8 cellular contexts compared by ENCODE assay signal in genomic region chr1:24415334-24415909, GRCh38. TPM values are rescaled to one million over a fixed set of nuclear protein-coding genes. Genes with fewer than 3 reads are reported as not detected.
DNase-seq lines count a peak whose midpoint lies in the region; ATAC-seq and TF ChIP-seq lines count a peak whose summit lies in the region.

NIPAL3 (plus strand) TSS chr1:24415802; CDS start chr1:24419548, 3,746 bp downstream.

- no peaks in the 10 kb centered on the region for H3K27me3 Mint-ChIP-seq in activated T-cell treated with anti-CD3 and anti-CD28 coated beads, Interleukin-2, amount 50 U/mL, for 4 hours (ENCODE audit: low read depth)

- intact Hi-C loops in Panc1 (cut with micrococcal nuclease; ENCODE audit: unreplicated experiment), result loop anchor here (10.0 kb wide), 1 partner anchor 219 kb away; no protein-coding TSS in a partner anchor

- H3K27ac ChIP-seq in Panc1 (ENCODE audit: low read length) (peak within 1 kb of the TSS; percentile 80), muscle layer of duodenum (ENCODE audit: low read length) (peak within 1 kb of the TSS; percentile 70)

- H3K27me3 ChIP-seq in Panc1 (ENCODE audit: control insufficient read depth, insufficient read depth, low read length) (no peaks in the 10 kb centered on the region), muscle layer of duodenum (ENCODE audit: low read depth, low read length) (no peaks in the 10 kb centered on the region)

- H3K9me3 ChIP-seq in Panc1 (ENCODE audit: control insufficient read depth, insufficient read depth, low read depth, low read length) (no peaks in the 10 kb centered on the region), muscle layer of duodenum (ENCODE audit: control insufficient read depth in 1 of 2, low read length in 2 of 2) (no peaks in the 10 kb centered on the region)

- H3K9me3 Mint-ChIP-seq in activated T-cell treated with anti-CD3 and anti-CD28 coated beads, Interleukin-2, amount 50 U/mL, for 4 hours, result no peaks in the 10 kb centered on the region

- peaks cover 71% of the 10 kb centered on the region for H3K4me1 Mint-ChIP-seq in activated T-cell treated with anti-CD3 and anti-CD28 coated beads, Interleukin-2, amount 50 U/mL, for 4 hours (ENCODE audit: low read depth)

- in situ Hi-C loops in Panc1 (cut with HindIII; ENCODE audit: low pct_unique_long_range_greater_than_20kb, low sequenced_read_pairs), result no loop called here

- TF ChIP-seq CTCF in Panc1 (IDR thresholded peaks at IDR 0.05), result peak; percentile 97

- no TSS peak for BruUV-seq in Panc1 (replicated peaks; lab: Mats Ljungman, UMichigan)

- POLR2A ChIA-PET in Panc1 (lab: Charles Lee), result no interaction called here

- no peaks in the 10 kb centered on the region; the same call in 1 of the 2 replicates for H3K36me3 ChIP-seq in Panc1 (ENCODE audit: control insufficient read depth, insufficient read depth, low read length)
- peaks cover 0 to 4% of the 10 kb centered on the region in 2 donors for H3K36me3 ChIP-seq in muscle layer of duodenum (ENCODE audit: control insufficient read depth in 1 of 2, insufficient read depth in 2 of 2, low read length in 2 of 2)

- peak within 1 kb of the TSS; percentile 96 for H3K4me3 Mint-ChIP-seq in activated T-cell treated with anti-CD3 and anti-CD28 coated beads, Interleukin-2, amount 50 U/mL, for 4 hours

- ATAC-seq in GM21723 (IDR thresholded peaks at IDR 0.05; ENCODE audit: unreplicated experiment), result peak; percentile 90
- peak; percentile 94 for ATAC-seq in Panc1
- peak; percentile 96 to 97 for ATAC-seq in activated T-cell treated with anti-CD3 and anti-CD28 coated beads, Interleukin-2, amount 50 U/mL, for 4 hours
- peak; percentile 88 for ATAC-seq in esophagus mucosa

- CTCF ChIA-PET in Panc1 (lab: Charles Lee), result interaction anchor here (0.6 to 1.5 kb wide), 10 partner anchors 10 to 265 kb away, joined by 3 to 7 read pairs (median 4); partner anchors contain the start of gene RCAN3

- H3K4me1 ChIP-seq in Panc1 (ENCODE audit: control insufficient read depth, insufficient read depth, low read length) (peaks cover 27% of the 10 kb centered on the region; the same call in 1 of the 2 replicates), muscle layer of duodenum (ENCODE audit: control insufficient read depth in 1 of 2, insufficient read depth in 2 of 2, low read length in 2 of 2) (peaks cover 5 to 15% of the 10 kb centered on the region in 2 donors)

- DNase-seq in DMS79 (lab: John Stamatoyannopoulos, UW) (peak; percentile 99), KG1 (lab: John Stamatoyannopoulos, UW) (peak; percentile 88), Panc1 (ENCODE audit: low read depth, low spot score) (peak; percentile 98)
- peak; percentile 95 for DNase-seq in activated T-cell treated with anti-CD3 and anti-CD28 coated beads, Interleukin-2, amount 50 U/mL, for 4 hours
- peak; percentile 96 to 97 for DNase-seq in stimulated activated CD8-positive, alpha-beta memory T cell treated with anti-CD3 and anti-CD28 coated beads, Interleukin-7, amount 100 ng/mL, for 4 hours (ENCODE audit: low read depth in 2 of 2)

- peaks cover 15% of the 10 kb centered on the region for H3K36me3 Mint-ChIP-seq in activated T-cell treated with anti-CD3 and anti-CD28 coated beads, Interleukin-2, amount 50 U/mL, for 4 hours (ENCODE audit: insufficient read depth)

- H3K4me3 ChIP-seq in Panc1 (ENCODE audit: low read depth in 2 of 2, low read length in 2 of 2) (peak within 1 kb of the TSS; percentile 78 to 80), muscle layer of duodenum (ENCODE audit: low read depth in 1 of 2, low read length in 2 of 2) (peak within 1 kb of the TSS; percentile 87 to 95)

RNA-seq across cellular contexts. Expression of gene NIPAL3, which starts in this region (rescaled TPM):
- 13.6 TPM for total RNA-seq in Panc1 (2021; ENCODE audit: unreplicated experiment)
- polyA plus RNA-seq in Panc1 (2012; ENCODE audit: insufficient read length), result 12.3 TPM
- total RNA-seq in activated T-cell treated with anti-CD3 and anti-CD28 coated beads, Interleukin-2, amount 50 U/mL, for 4 hours, result 10 to 100 TPM; 24.0 to 31.8 (median 26.8) TPM
- total RNA-seq in esophagus mucosa, result 21.3 TPM

Comparison
In these comparisons a context has a peak if more than half of its experiments do, and no peak if none do; other contexts are left out.
1. Peak in every context shown above with its lines: DNase-seq, ATAC-seq, H3K4me3 ChIP-seq and H3K27ac ChIP-seq.